ENCODE assay signal across 9 cellular contexts in genomic region chr4:91064157-91064853, GRCh38.
DNase-seq lines count a peak whose midpoint lies in the region; ATAC-seq and TF ChIP-seq lines count a peak whose summit lies in the region.
"Had no signal": no experiment of that assay in that cellular context is flagged by ENCODE, and none has a peak within 500 bp of the region (broad histone marks: within the 10 kb centered on the region; RNA-seq: fewer than 3 reads in every experiment).

No MANE protein-coding gene starts in this region.

- H3F3A ChIP-seq in smooth muscle cell (ENCODE audit: low read depth), result peaks cover 10% of the 10 kb centered on the region

- H3K9ac ChIP-seq in KMS-11 (no peak overlapping the region), smooth muscle cell (ENCODE audit: low read depth) (no peak overlapping the region)

- peak overlapping the region; percentile 4; the same call in 1 of the 2 replicates for H3K4me2 ChIP-seq in KMS-11
- peak overlapping the region; percentile 67 for H3K4me2 ChIP-seq in smooth muscle cell
- H3K4me2 ChIP-seq: PC-9 had no signal

- DNase-seq in NCI-H82 (lab: John Stamatoyannopoulos, UW) (peak; percentile 96), fibroblast of pulmonary artery (ENCODE audit: low read depth) (peak; percentile 63), smooth muscle cell (lab: John Stamatoyannopoulos, UW; ENCODE audit: unreplicated experiment) (peak; percentile 1), omental fat pad (ENCODE audit: low spot score) (no peak), lower lobe of right lung (no peak)

- H3K4me3 ChIP-seq in KMS-11 (IDR thresholded peaks at IDR 0.05; ENCODE audit: insufficient read depth, low read depth, low read length), result no peak overlapping the region
- H3K4me3 ChIP-seq in fibroblast of pulmonary artery (replicated peaks; ENCODE audit: low read depth, low read length), result no peak overlapping the region
- no peak overlapping the region for H3K4me3 ChIP-seq in smooth muscle cell
- no peak overlapping the region for H3K4me3 ChIP-seq in lower lobe of right lung
- H3K4me3 ChIP-seq: mucosa of descending colon, PC-9 had no signal

- H3K27me3 ChIP-seq in KMS-11 (ENCODE audit: insufficient read depth, low read depth) (no peaks in the 10 kb centered on the region), smooth muscle cell (ENCODE audit: low read depth) (no peaks in the 10 kb centered on the region), lower lobe of right lung (ENCODE audit: low read depth) (no peaks in the 10 kb centered on the region)

- WGBS in smooth muscle cell (ENCODE audit: low lambda C conversion rate), result 0% methylated on average over 2 of the region's 2 CpGs

- H3K79me2 ChIP-seq in KMS-11 (ENCODE audit: insufficient read depth, low read depth) (no peaks in the 10 kb centered on the region), smooth muscle cell (ENCODE audit: low read depth) (no peaks in the 10 kb centered on the region)

- intact Hi-C loops in lower lobe of right lung (cut with DNase I), result no loop called here

- no peak for TF ChIP-seq CTCF in KMS-11 (conservative IDR thresholded peaks at IDR 0.05; ENCODE audit: low read depth, low read length)
- no peak for TF ChIP-seq CTCF in fibroblast of pulmonary artery (IDR thresholded peaks at IDR 0.05; ENCODE audit: low read length, missing control alignments)
- no peak for TF ChIP-seq CTCF in smooth muscle cell (IDR thresholded peaks at IDR 0.05; ENCODE audit: borderline replicate concordance, insufficient read depth, poor library complexity, severe bottlenecking)
- no peak for TF ChIP-seq CTCF in omental fat pad (IDR thresholded peaks at IDR 0.05)
- TF ChIP-seq CTCF in lower lobe of right lung (IDR thresholded peaks at IDR 0.05), result no peak

- no peaks in the 10 kb centered on the region for H3K36me3 ChIP-seq in KMS-11 (ENCODE audit: insufficient read depth)
- H3K36me3 ChIP-seq in smooth muscle cell (ENCODE audit: low read depth), result no peaks in the 10 kb centered on the region
- no peaks in the 10 kb centered on the region for H3K36me3 ChIP-seq in lower lobe of right lung

- ATAC-seq in omental fat pad (ENCODE audit: low FRiP score), result no peak
- ATAC-seq in lower lobe of right lung, result no peak
- ATAC-seq in GM21786 (IDR thresholded peaks at IDR 0.05; ENCODE audit: unreplicated experiment), result no peak
- ATAC-seq: mucosa of descending colon had no signal

- H3K27ac ChIP-seq in KMS-11 (no peak overlapping the region), smooth muscle cell (ENCODE audit: low read depth) (peak overlapping the region; percentile 30), lower lobe of right lung (no peak overlapping the region)
- H3K27ac ChIP-seq: PC-9 had no signal

- H3K9me3 ChIP-seq in smooth muscle cell (replicated peaks; ENCODE audit: low read depth) (no peaks in the 10 kb centered on the region), lower lobe of right lung (no peaks in the 10 kb centered on the region)
- H3K9me3 ChIP-seq: mucosa of descending colon had no signal

- H2AFZ ChIP-seq in KMS-11 (ENCODE audit: low read depth) (no peak overlapping the region), smooth muscle cell (ENCODE audit: low read depth) (peak overlapping the region; percentile 26)
- H2AFZ ChIP-seq: PC-9 had no signal

- H4K20me1 ChIP-seq in KMS-11 (ENCODE audit: insufficient read depth), result no peaks in the 10 kb centered on the region
- H4K20me1 ChIP-seq in smooth muscle cell (ENCODE audit: low read depth), result no peaks in the 10 kb centered on the region

- H3K4me1 ChIP-seq in KMS-11 (ENCODE audit: low read depth, poor library complexity, severe bottlenecking) (peaks cover 5% of the 10 kb centered on the region), smooth muscle cell (ENCODE audit: low read depth) (peaks cover 32% of the 10 kb centered on the region), lower lobe of right lung (peaks cover 8% of the 10 kb centered on the region)

Comparison
In these comparisons a context has a peak if more than half of its experiments do, and no peak if none do; other contexts are left out.
1. DNase-seq: peak in NCI-H82 (single experiment), fibroblast of pulmonary artery (single experiment) and smooth muscle cell (single experiment); none in omental fat pad (single experiment) and lower lobe of right lung (single experiment).